ENCODE assay signal across 15 cellular contexts in the genomic region with DNA sequence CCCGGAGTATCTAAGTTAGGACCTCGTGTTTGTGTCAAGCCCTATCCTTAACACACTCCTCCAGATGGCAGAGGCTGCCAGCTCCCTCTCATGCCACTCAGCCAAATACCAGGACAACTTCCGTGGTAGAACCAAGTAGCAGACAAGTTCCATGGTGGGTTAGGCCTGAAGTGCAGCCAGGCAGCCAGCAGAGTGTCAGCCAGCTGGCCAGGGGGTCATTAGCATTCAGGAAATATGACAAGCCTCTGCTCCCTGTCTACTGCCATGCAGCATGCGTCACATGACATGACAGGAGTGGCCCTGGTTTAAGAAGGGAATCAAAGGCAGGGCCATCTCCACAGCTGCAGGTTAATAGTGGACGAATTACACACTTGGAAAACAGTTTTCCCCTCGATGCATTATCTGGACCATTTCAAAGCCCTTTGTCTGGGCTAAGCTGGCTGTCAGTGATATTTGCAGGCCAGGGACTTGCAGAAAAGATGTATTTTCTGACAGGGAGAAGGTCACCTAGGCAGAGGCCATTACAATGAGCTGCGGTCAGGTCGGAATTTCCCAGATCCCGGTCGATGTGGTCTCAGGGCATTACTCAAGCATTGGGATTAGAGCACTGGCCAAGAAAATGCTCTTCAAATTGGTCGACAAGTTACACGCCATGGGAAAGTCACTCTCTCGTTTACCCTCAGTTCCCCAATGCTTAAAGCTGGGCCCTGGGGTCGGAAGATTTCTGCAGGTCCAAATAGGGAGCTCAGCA.
A peak's percentile ranks its signal among the peaks of the same experiment; 100 is the strongest.
DNase-seq lines count a peak whose midpoint lies in the region; ATAC-seq and TF ChIP-seq lines count a peak whose summit lies in the region.
"Had no signal": no experiment of that assay in that cellular context is flagged by ENCODE, and none has a peak within 500 bp of the region (broad histone marks: within the 10 kb centered on the region; RNA-seq: fewer than 3 reads in every experiment).

No MANE protein-coding gene starts in this region.

- peaks cover 97% of the 10 kb centered on the region for H3K27me3 Mint-ChIP-seq in WTC11 (ENCODE audit: low read depth)
- H3K27me3 Mint-ChIP-seq: activated CD4-positive, alpha-beta memory T cell treated with anti-CD3 and anti-CD28 coated beads for 36 hours had no signal

- no peak overlapping the region for H3K4me3 ChIP-seq in mesodermal cell (ENCODE audit: extremely low read depth, insufficient read depth, low read length, poor library complexity, severe bottlenecking)
- H3K4me3 ChIP-seq: gastrocnemius medialis had no signal

- no peak overlapping the region for H3K27ac Mint-ChIP-seq in WTC11
- H3K27ac Mint-ChIP-seq: activated CD4-positive, alpha-beta memory T cell treated with anti-CD3 and anti-CD28 coated beads for 36 hours; effector memory CD8-positive, alpha-beta T cell had no signal

- no peak overlapping the region for H3K4me3 Mint-ChIP-seq in WTC11
- H3K4me3 Mint-ChIP-seq: activated CD4-positive, alpha-beta memory T cell treated with anti-CD3 and anti-CD28 coated beads for 36 hours; effector memory CD8-positive, alpha-beta T cell had no signal

- POLR2A ChIA-PET in WTC11 (lab: Charles Lee), result no interaction called here

- H3K4me1 Mint-ChIP-seq in WTC11, result peaks cover 28% of the 10 kb centered on the region

- H3K36me3 Mint-ChIP-seq in WTC11, result no peaks in the 10 kb centered on the region
- H3K36me3 Mint-ChIP-seq: activated CD4-positive, alpha-beta memory T cell treated with anti-CD3 and anti-CD28 coated beads for 36 hours had no signal

- peak; percentile 35 for DNase-seq in DMS153 treated with DMSO at 0.1 percent for 48 hours (lab: John Stamatoyannopoulos, UW; ENCODE audit: unreplicated experiment)
- DNase-seq in HT1080 (ENCODE audit: low read depth), result peak; percentile 74
- DNase-seq in WTC11 (ENCODE audit: low spot score), result no peak
- no peak for DNase-seq in NCI-H128 (lab: John Stamatoyannopoulos, UW; ENCODE audit: unreplicated experiment)
- no peak for DNase-seq in T-helper 9 cell
- no peak for DNase-seq in NCI-H1436 treated with DMSO at 0.1 percent for 48 hours (lab: John Stamatoyannopoulos, UW)
- DNase-seq: activated CD4-positive, alpha-beta memory T cell treated with anti-CD3 and anti-CD28 coated beads for 36 hours; brain microvascular endothelial cell; effector memory CD8-positive, alpha-beta T cell; gastrocnemius medialis; NCI-H1105 treated with DMSO at 0.1 percent for 48 hours had no signal

- CTCF ChIA-PET in WTC11 (lab: Charles Lee), result interaction anchor here (1.1 to 1.4 kb wide), 2 partner anchors 9 to 24 kb away, joined by 4 read pairs; no protein-coding TSS in a partner anchor

- no peak for TF ChIP-seq CTCF in WTC11 (IDR thresholded peaks at IDR 0.05)

- H3K4me1 ChIP-seq in mesodermal cell (ENCODE audit: control insufficient read depth, insufficient read depth, low read length, poor library complexity, severe bottlenecking), result peaks cover 4% of the 10 kb centered on the region
- H3K4me1 ChIP-seq: gastrocnemius medialis had no signal

- H3K36me3 ChIP-seq in mesodermal cell (ENCODE audit: control insufficient read depth, insufficient read depth, low read length), result no peaks in the 10 kb centered on the region
- H3K36me3 ChIP-seq: brain microvascular endothelial cell, gastrocnemius medialis, neutrophil had no signal

- no peak for ATAC-seq in WTC11
- no peak for ATAC-seq in GM21825 (IDR thresholded peaks at IDR 0.05; ENCODE audit: unreplicated experiment)
- ATAC-seq: effector memory CD8-positive, alpha-beta T cell; gastrocnemius medialis; HCT116 had no signal

- H3K9me3 ChIP-seq in mesodermal cell (ENCODE audit: control insufficient read depth, low read length), result no peaks in the 10 kb centered on the region
- H3K9me3 ChIP-seq: gastrocnemius medialis, neutrophil had no signal

- no peaks in the 10 kb centered on the region for H3K9me3 Mint-ChIP-seq in WTC11
- H3K9me3 Mint-ChIP-seq: effector memory CD8-positive, alpha-beta T cell had no signal

- WGBS in mesodermal cell (ENCODE audit: insufficient coverage in 2 of 2), 2 experiments, result 78 to 82% methylated on average over 9 to 13 of the region's 14 CpGs

- peak overlapping the region; percentile 37 for H3K27ac ChIP-seq in mesodermal cell (ENCODE audit: low read depth, low read length, severe bottlenecking)
- H3K27ac ChIP-seq: brain microvascular endothelial cell, gastrocnemius medialis, neutrophil had no signal

TF ChIP-seq in WTC11, 78 proteins besides CTCF, POLR2A, EP300 and RAD21:
- TF ChIP-seq MXD4 (CRISPR knock-in tag; IDR thresholded peaks at IDR 0.05; ENCODE audit: borderline replicate concordance) (no peak), MYBL2 (CRISPR knock-in tag; IDR thresholded peaks at IDR 0.05) (no peak)
- TF ChIP-seq, protein P1, sequence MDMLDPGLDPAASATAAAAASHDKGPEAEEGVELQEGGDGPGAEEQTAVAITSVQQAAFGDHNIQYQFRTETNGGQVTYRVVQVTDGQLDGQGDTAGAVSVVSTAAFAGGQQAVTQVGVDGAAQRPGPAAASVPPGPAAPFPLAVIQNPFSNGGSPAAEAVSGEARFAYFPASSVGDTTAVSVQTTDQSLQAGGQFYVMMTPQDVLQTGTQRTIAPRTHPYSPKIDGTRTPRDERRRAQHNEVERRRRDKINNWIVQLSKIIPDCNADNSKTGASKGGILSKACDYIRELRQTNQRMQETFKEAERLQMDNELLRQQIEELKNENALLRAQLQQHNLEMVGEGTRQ (CRISPR knock-in tag; IDR thresholded peaks at IDR 0.05), result peak; percentile 34; the same call in 1 of the 2 replicates

Comparison
In these comparisons a context has a peak if more than half of its experiments do, and no peak if none do; other contexts are left out.
1. DNase-seq: peak in DMS153 treated with DMSO at 0.1 percent for 48 hours (single experiment) and HT1080 (single experiment); none in WTC11 (single experiment), NCI-H128 (single experiment), T-helper 9 cell (single experiment) and NCI-H1436 treated with DMSO at 0.1 percent for 48 hours (single experiment).